In the genomic region with DNA sequence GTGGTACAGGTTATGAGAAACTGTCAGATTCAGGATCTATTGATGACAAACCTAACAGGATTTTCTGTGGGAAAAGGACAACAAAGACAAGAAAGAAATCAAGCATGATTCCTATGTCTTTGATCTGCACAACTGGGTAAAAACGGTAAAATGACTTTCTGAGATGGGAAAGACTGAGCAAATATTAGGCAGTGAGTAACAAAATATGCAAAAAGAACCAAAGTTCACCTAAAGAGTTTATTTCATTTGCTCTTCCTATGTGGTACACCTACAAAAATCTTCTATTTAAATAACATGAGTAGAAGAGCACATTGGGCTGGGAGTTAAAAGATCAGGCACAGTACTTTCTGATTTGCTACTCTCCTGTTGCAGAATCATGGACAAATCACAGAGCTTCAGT, we compare ENCODE assay signal across 29 cellular contexts. TPM values are rescaled to one million over a fixed set of nuclear protein-coding genes. Genes with fewer than 3 reads are reported as not detected.
"Had no signal": no experiment of that assay in that cellular context is flagged by ENCODE, and none has a peak within 500 bp of the region (broad histone marks: within the 10 kb centered on the region; RNA-seq: fewer than 3 reads in every experiment).

No MANE protein-coding gene starts in this region.

- H3K36me3 ChIP-seq: uterus had no signal

- H3K9me3 Mint-ChIP-seq: naive thymus-derived CD8-positive, alpha-beta T cell; natural killer cell treated with Interleukin-12 subunit alpha and Interleukin-12 subunit beta and Interleukin-15 and Interleukin-18, amount 100 ng/mL, for 72 hours; stimulated activated naive CD8-positive, alpha-beta T cell treated with anti-CD3 and anti-CD28 coated beads, Interleukin-15, amount 100 ng/mL, for 72 hours had no signal

- FAIRE-seq: pancreas had no signal

- H3K4me1 ChIP-seq: pancreas, prostate gland, spleen, suprapubic skin, testis, tibial artery, upper lobe of right lung, uterus had no signal

- H3K27me3 Mint-ChIP-seq: naive B cell; naive thymus-derived CD8-positive, alpha-beta T cell; natural killer cell treated with Interleukin-12 subunit alpha and Interleukin-12 subunit beta and Interleukin-15 and Interleukin-18, amount 100 ng/mL, for 72 hours; stimulated activated memory B cell treated with anti-CD40 and anti-IgM and Interleukin-4, amounts not matched to agents 10 μg/mL and 1 μg/mL and 100 μg/mL, for 72 hours; stimulated activated naive CD8-positive, alpha-beta T cell treated with anti-CD3 and anti-CD28 coated beads, Interleukin-15, amount 100 ng/mL, for 72 hours; type B pancreatic cell had no signal

- H3K4me2 ChIP-seq: smooth muscle cell had no signal

- DNase-seq: naive B cell; naive thymus-derived CD8-positive, alpha-beta T cell; nucleus accumbens; pancreas; right cardiac atrium; spleen; stimulated activated CD4-positive, alpha-beta T cell treated with anti-CD3 and anti-CD28 coated beads, Interleukin-12 subunit alpha, Interleukin-12 subunit beta, amount 100 ng/mL, for 4 hours; stimulated activated CD4-positive, alpha-beta T cell treated with anti-CD3 and anti-CD28 coated beads, Interleukin-1b, Interleukin-23, amount 100 ng/mL, for 48 hours; stimulated activated CD4-positive, alpha-beta T cell treated with anti-CD3 and anti-CD28 coated beads, Interleukin-4, amount 100 ng/mL, for 1 hour; stimulated activated CD4-positive, alpha-beta T cell treated with anti-CD3 and anti-CD28 coated beads, Interleukin-4, amount 100 ng/mL, for 4 hours; stimulated activated CD8-positive, alpha-beta memory T cell treated with anti-CD3 and anti-CD28 coated beads, Interleukin-4, amount 100 ng/mL, for 48 hours; stimulated activated naive CD4-positive, alpha-beta T cell; stimulated activated naive CD8-positive, alpha-beta T cell treated with anti-CD3 and anti-CD28 coated beads, Interleukin-15, amount 100 ng/mL, for 72 hours; stimulated activated naive CD8-positive, alpha-beta T cell treated with anti-CD3 and anti-CD28 coated beads, Interleukin-15, Interleukin-2, amounts not matched to agents 100 U/mL and 50 U/mL, for 24 hours; substantia nigra; testis; tibial artery; transverse colon; upper lobe of right lung; uterus had no signal

- H3K27ac Mint-ChIP-seq: natural killer cell treated with Interleukin-12 subunit alpha and Interleukin-12 subunit beta and Interleukin-15 and Interleukin-18, amount 100 ng/mL, for 72 hours; stimulated activated memory B cell treated with anti-CD40 and anti-IgM and Interleukin-4, amounts not matched to agents 10 μg/mL and 1 μg/mL and 100 μg/mL, for 72 hours; type B pancreatic cell had no signal

- ATAC-seq: naive thymus-derived CD8-positive, alpha-beta T cell; natural killer cell treated with Interleukin-12 subunit alpha and Interleukin-12 subunit beta and Interleukin-15 and Interleukin-18, amount 100 ng/mL, for 72 hours; pancreas; right cardiac atrium; sciatic nerve; stimulated activated memory B cell treated with anti-CD40 and anti-IgM and Interleukin-4, amounts not matched to agents 10 μg/mL and 1 μg/mL and 100 μg/mL, for 72 hours; stimulated activated naive CD8-positive, alpha-beta T cell treated with anti-CD3 and anti-CD28 coated beads, Interleukin-15, amount 100 ng/mL, for 72 hours; stimulated activated naive CD8-positive, alpha-beta T cell treated with anti-CD3 and anti-CD28 coated beads, Interleukin-15, Interleukin-2, amounts not matched to agents 100 U/mL and 50 U/mL, for 24 hours; upper lobe of right lung had no signal

- H3K4me1 Mint-ChIP-seq: stimulated activated memory B cell treated with anti-CD40 and anti-IgM and Interleukin-4, amounts not matched to agents 10 μg/mL and 1 μg/mL and 100 μg/mL, for 72 hours had no signal

- H3K27me3 ChIP-seq: neutrophil, pancreas, spleen, suprapubic skin, testis, tibial artery, transverse colon, upper lobe of right lung, uterus had no signal

- H3K9me3 ChIP-seq: pancreas, prostate gland, testis, upper lobe of right lung had no signal

- H3K4me3 Mint-ChIP-seq: naive B cell; naive thymus-derived CD8-positive, alpha-beta T cell; natural killer cell treated with Interleukin-12 subunit alpha and Interleukin-12 subunit beta and Interleukin-15 and Interleukin-18, amount 100 ng/mL, for 72 hours; stimulated activated memory B cell treated with anti-CD40 and anti-IgM and Interleukin-4, amounts not matched to agents 10 μg/mL and 1 μg/mL and 100 μg/mL, for 72 hours; stimulated activated naive CD8-positive, alpha-beta T cell treated with anti-CD3 and anti-CD28 coated beads, Interleukin-15, amount 100 ng/mL, for 72 hours; type B pancreatic cell had no signal

- H3K27ac ChIP-seq: neutrophil, pancreas, prostate gland, skin epidermis, spleen, suprapubic skin, testis, tibial artery, transverse colon, upper lobe of right lung, uterus had no signal

- H3K4me3 ChIP-seq: pancreas, prostate gland, skin epidermis, smooth muscle cell, spleen, suprapubic skin, testis, tibial artery, transverse colon, upper lobe of right lung, uterus had no signal

RNA-seq across cellular contexts. Expression of a gene that starts 38.9 kb away (rescaled TPM):
- total RNA-seq: natural killer cell treated with Interleukin-12 subunit alpha and Interleukin-12 subunit beta and Interleukin-15 and Interleukin-18, amount 100 ng/mL, for 72 hours had no signal
